In genomic region chr14:104708606-104709268, GRCh38 we compare ENCODE assay signal across 1 cellular context.
TF ChIP-seq lines count a peak whose summit lies in the region.

No MANE protein-coding gene starts in this region.

TF ChIP-seq in HEK293, 187 proteins besides CTCF, POLR2A, EP300 and RAD21:
- TF ChIP-seq ZNF148 (tag by site-specific recombination; IDR thresholded peaks at IDR 0.05; ENCODE audit: borderline replicate concordance): no peak
- peak; percentile 12; the same call in 1 of the 2 replicates for TF ChIP-seq GLIS1 (tag by site-specific recombination; IDR thresholded peaks at IDR 0.05)
- TF ChIP-seq ZBTB7A (tag by site-specific recombination; IDR thresholded peaks at IDR 0.05; ENCODE audit: low read depth): no peak
- peak; percentile 34; the same call in 1 of the 2 replicates for TF ChIP-seq ZNF654 (tag by site-specific recombination; IDR thresholded peaks at IDR 0.05; ENCODE audit: low read depth)
- TF ChIP-seq REPIN1 (tag by site-specific recombination; IDR thresholded peaks at IDR 0.05; ENCODE audit: low read depth): no peak
- TF ChIP-seq ZNF529 (tag by site-specific recombination; IDR thresholded peaks at IDR 0.05; ENCODE audit: insufficient replicate concordance): no peak
- no peak for TF ChIP-seq SETDB1 (IDR thresholded peaks at IDR 0.05; ENCODE audit: insufficient read length, low read length)
- TF ChIP-seq ZNF555 (tag by site-specific recombination; conservative IDR thresholded peaks at IDR 0.05): no peak
- no peak for TF ChIP-seq ZNF747 (tag by site-specific recombination; IDR thresholded peaks at IDR 0.05)
- TF ChIP-seq ZNF140 (tag by site-specific recombination; IDR thresholded peaks at IDR 0.05): no peak
- TF ChIP-seq ZNF416 (tag by site-specific recombination; IDR thresholded peaks at IDR 0.05): no peak
- peak; percentile 42; the same call in 1 of the 2 replicates for TF ChIP-seq ZFHX2 (tag by site-specific recombination; conservative IDR thresholded peaks at IDR 0.05)
- TF ChIP-seq ZNF398 (tag by site-specific recombination; IDR thresholded peaks at IDR 0.05): no peak
- TF ChIP-seq ZBTB20 (tag by site-specific recombination; IDR thresholded peaks at IDR 0.05): no peak
- TF ChIP-seq PRDM10 (tag by site-specific recombination; IDR thresholded peaks at IDR 0.05): no peak
- TF ChIP-seq HIC1 (tag by site-specific recombination; IDR thresholded peaks at IDR 0.05): no peak
- peak; percentile 51 for TF ChIP-seq ZBTB10 (tag by site-specific recombination; IDR thresholded peaks at IDR 0.05)
- TF ChIP-seq ZNF629 (tag by site-specific recombination; IDR thresholded peaks at IDR 0.05): no peak
- TF ChIP-seq GLIS2 (tag by site-specific recombination; IDR thresholded peaks at IDR 0.05): peak; percentile 75
- no peak for TF ChIP-seq ZNF777 (tag by site-specific recombination; IDR thresholded peaks at IDR 0.05; ENCODE audit: borderline replicate concordance)
- TF ChIP-seq ZSCAN30 (tag by site-specific recombination; IDR thresholded peaks at IDR 0.05): peak; percentile 19; the same call in 1 of the 2 replicates
- TF ChIP-seq ZNF394 (tag by site-specific recombination; IDR thresholded peaks at IDR 0.05; ENCODE audit: borderline replicate concordance): no peak
- TF ChIP-seq PATZ1 (tag by site-specific recombination; IDR thresholded peaks at IDR 0.05): peak; percentile 40; the same call in 1 of the 2 replicates
- TF ChIP-seq ZNF473 (tag by site-specific recombination; IDR thresholded peaks at IDR 0.05): no peak
- TF ChIP-seq EGR2 (tag by site-specific recombination; IDR thresholded peaks at IDR 0.05; ENCODE audit: low read depth): 0 out of 2 replicates have a peak, but pooled peaks have one; percentile 9
- TF ChIP-seq ZNF626 (tag by site-specific recombination; IDR thresholded peaks at IDR 0.05): no peak
- TF ChIP-seq ZNF2 (tag by site-specific recombination; IDR thresholded peaks at IDR 0.05): 0 out of 2 replicates have a peak, but pooled peaks have one; percentile 17
- no peak for TF ChIP-seq BCL11A (tag by site-specific recombination; IDR thresholded peaks at IDR 0.05; ENCODE audit: low read depth)
- no peak for TF ChIP-seq HOXD13 (CRISPR knock-in tag; IDR thresholded peaks at IDR 0.05; ENCODE audit: borderline replicate concordance)
